9 cellular contexts compared by ENCODE assay signal in the genomic region with DNA sequence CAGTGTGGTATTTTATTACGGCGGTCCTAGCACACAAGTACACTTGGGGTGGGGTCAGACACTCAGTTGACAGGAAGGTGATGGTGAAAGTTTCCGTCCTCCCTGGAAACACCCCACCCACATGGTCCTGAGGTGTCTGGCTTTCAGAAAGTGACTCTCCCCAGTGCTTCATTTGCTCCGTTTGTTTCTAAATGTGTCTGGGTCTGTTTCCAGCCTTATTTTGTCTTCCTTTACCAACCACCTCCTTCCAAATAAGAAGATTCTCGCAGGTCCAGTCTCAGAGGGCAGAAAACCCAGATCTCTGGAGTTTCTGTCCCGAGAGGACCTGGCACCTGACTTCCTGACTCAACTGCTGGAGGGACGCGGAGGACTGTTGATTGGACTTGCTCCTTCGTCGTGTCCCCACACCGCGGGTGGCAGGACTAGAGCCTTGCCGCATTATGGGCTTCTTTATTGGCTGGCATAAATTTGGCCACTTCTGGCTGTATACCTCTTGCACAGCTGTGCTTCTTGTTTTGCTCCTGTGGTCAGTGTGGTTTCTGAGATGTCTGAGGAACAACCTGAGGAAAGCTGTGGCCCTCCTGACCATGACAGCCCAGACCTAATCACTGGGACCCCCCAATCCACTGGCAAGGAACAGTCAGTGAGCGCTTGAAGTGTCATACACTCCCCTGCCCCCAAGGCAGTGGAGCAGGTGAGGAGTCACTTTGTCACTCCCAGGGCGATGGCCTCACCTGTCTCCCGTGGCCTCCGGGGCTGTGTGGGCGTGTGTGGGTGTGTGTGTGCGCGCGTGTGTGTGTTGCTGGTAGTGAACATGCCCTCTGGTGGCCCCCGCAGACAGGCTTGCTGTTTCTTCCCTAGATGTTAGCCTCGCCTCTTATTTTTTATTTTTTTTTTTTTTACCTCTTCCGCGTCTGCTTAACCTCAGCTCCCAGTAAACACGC. TPM values are rescaled to one million over a fixed set of nuclear protein-coding genes. Genes with fewer than 3 reads are reported as not detected.
DNase-seq lines count a peak whose midpoint lies in the region; ATAC-seq and TF ChIP-seq lines count a peak whose summit lies in the region.
"Had no signal": no experiment of that assay in that cellular context is flagged by ENCODE, and none has a peak within 500 bp of the region (broad histone marks: within the 10 kb centered on the region; RNA-seq: fewer than 3 reads in every experiment).

No MANE protein-coding gene starts in this region.

- peaks cover 4% of the 10 kb centered on the region for H3K27me3 Mint-ChIP-seq in endothelial cell (ENCODE audit: unreplicated experiment)

- no peaks in the 10 kb centered on the region for H3K79me2 ChIP-seq in DND-41 (ENCODE audit: insufficient read depth, low read length)

- H4K20me1 ChIP-seq in DND-41 (ENCODE audit: insufficient read depth, low read length), result no peaks in the 10 kb centered on the region

- no peak overlapping the region for H3K4me2 ChIP-seq in DND-41 (ENCODE audit: insufficient read depth, low read length)

- ATAC-seq in DND-41 (ENCODE audit: insufficient read depth, low read depth) (no peak), HG02623 (IDR thresholded peaks at IDR 0.05; ENCODE audit: unreplicated experiment) (peak; percentile 33)
- peak; percentile 72 for ATAC-seq in stimulated activated naive CD8-positive, alpha-beta T cell treated with anti-CD3 and anti-CD28 coated beads, Interleukin-15, Interleukin-2, amounts not matched to agents 100 U/mL and 50 U/mL, for 24 hours

- H2AFZ ChIP-seq in DND-41 (ENCODE audit: low read depth, low read length), result no peak overlapping the region

- H3K9ac ChIP-seq in DND-41 (ENCODE audit: low read depth, low read length), result no peak overlapping the region

- H3K4me1 ChIP-seq in DND-41 (ENCODE audit: insufficient read depth, low read length), result peaks cover 28% of the 10 kb centered on the region

- H3K27ac Mint-ChIP-seq in endothelial cell (ENCODE audit: unreplicated experiment), result peak overlapping the region; percentile 9

- H3K4me3 Mint-ChIP-seq in endothelial cell (ENCODE audit: unreplicated experiment), result no peak overlapping the region

- DNase-seq in DND-41, result no peak
- DNase-seq in activated CD4-positive, alpha-beta T cell treated with anti-CD3 and anti-CD28 coated beads for 1 hour, result peak; percentile 72
- DNase-seq in endothelial cell (ENCODE audit: low spot score), result no peak
- peak; percentile 81 for DNase-seq in stimulated activated naive CD8-positive, alpha-beta T cell treated with anti-CD3 and anti-CD28 coated beads, Interleukin-15, Interleukin-2, amounts not matched to agents 100 U/mL and 50 U/mL, for 24 hours
- DNase-seq in amygdala (lab: John Stamatoyannopoulos, UW), result no peak
- DNase-seq in NCI-H2029 (lab: John Stamatoyannopoulos, UW), result no peak
- DNase-seq in NCI-H2196 (lab: John Stamatoyannopoulos, UW; ENCODE audit: unreplicated experiment), result no peak

- H3K27ac ChIP-seq in DND-41 (ENCODE audit: low read length), result no peak overlapping the region
- H3K27ac ChIP-seq: C4-2B had no signal

- no peaks in the 10 kb centered on the region for H3K4me1 Mint-ChIP-seq in endothelial cell (ENCODE audit: unreplicated experiment)

- no peaks in the 10 kb centered on the region for H3K36me3 ChIP-seq in DND-41 (ENCODE audit: insufficient read depth, low read length)

- no peak overlapping the region for H3K4me3 ChIP-seq in DND-41 (ENCODE audit: low read depth in 1 of 2, low read length in 2 of 2)

- H3K36me3 Mint-ChIP-seq in endothelial cell (ENCODE audit: low read depth, unreplicated experiment), result no peaks in the 10 kb centered on the region

- TF ChIP-seq CTCF in DND-41 (IDR thresholded peaks at IDR 0.05; ENCODE audit: borderline replicate concordance, extremely low read depth, low read length, poor library complexity, severe bottlenecking) (peak; percentile 12), endothelial cell (IDR thresholded peaks at IDR 0.05; ENCODE audit: unreplicated experiment) (no peak)

- H3K27me3 ChIP-seq in DND-41 (ENCODE audit: insufficient read depth, low read length, poor library complexity), result no peaks in the 10 kb centered on the region

- H3K9me3 ChIP-seq in DND-41 (ENCODE audit: insufficient read depth, low read length, severe bottlenecking), result no peaks in the 10 kb centered on the region

- no peaks in the 10 kb centered on the region for H3K9me3 Mint-ChIP-seq in endothelial cell (ENCODE audit: unreplicated experiment)

RNA-seq across cellular contexts. Expression of a gene that starts 45.6 kb away (rescaled TPM):
- total RNA-seq in endothelial cell (ENCODE audit: unreplicated experiment), result 54.1 TPM

Comparison
In these comparisons a context has a peak if more than half of its experiments do, and no peak if none do; other contexts are left out.
1. DNase-seq: peak in activated CD4-positive, alpha-beta T cell treated with anti-CD3 and anti-CD28 coated beads for 1 hour (single experiment) and stimulated activated naive CD8-positive, alpha-beta T cell treated with anti-CD3 and anti-CD28 coated beads, Interleukin-15, Interleukin-2, amounts not matched to agents 100 U/mL and 50 U/mL, for 24 hours (single experiment); none in DND-41 (single experiment), endothelial cell (single experiment), amygdala (0 of 56), NCI-H2029 (single experiment) and NCI-H2196 (single experiment).